Comparison of ENCODE assay signal across 22 cellular contexts in genomic region chr5:5306696-5307095, GRCh38.
DNase-seq lines count a peak whose midpoint lies in the region; ATAC-seq and TF ChIP-seq lines count a peak whose summit lies in the region.
"Had no signal": no experiment of that assay in that cellular context is flagged by ENCODE, and none has a peak within 500 bp of the region (broad histone marks: within the 10 kb centered on the region; RNA-seq: fewer than 3 reads in every experiment).

No MANE protein-coding gene starts in this region.

- H3K4me3 Mint-ChIP-seq in stimulated activated effector memory CD8-positive, alpha-beta T cell treated with anti-CD3 and anti-CD28 coated beads, Interleukin-12 subunit alpha, Interleukin-12 subunit beta, amount 100 ng/mL, for 72 hours: no peak overlapping the region
- H3K4me3 Mint-ChIP-seq: T-cell, WTC11 had no signal

- no peaks in the 10 kb centered on the region for H3K27me3 ChIP-seq in HUES6 (ENCODE audit: control insufficient read depth, insufficient read depth, low read length)
- H3K27me3 ChIP-seq in mesendoderm (ENCODE audit: insufficient read depth, low read length, poor library complexity): no peaks in the 10 kb centered on the region
- H3K27me3 ChIP-seq: colonic mucosa, pancreas, spleen, upper lobe of left lung had no signal

- H3K18ac ChIP-seq in mesendoderm (ENCODE audit: low read length): no peak overlapping the region

- H3K4me2 ChIP-seq in mesendoderm (ENCODE audit: low read length): no peak overlapping the region

- H3K27ac ChIP-seq in HUES6 (ENCODE audit: low read depth, low read length): 0 out of 2 replicates have a peak overlapping the region, but pooled peaks have one; percentile 24
- no peak overlapping the region for H3K27ac ChIP-seq in coronary artery
- H3K27ac ChIP-seq in mesendoderm (ENCODE audit: low read depth, low read length): no peak overlapping the region
- H3K27ac ChIP-seq: colonic mucosa, epithelial cell of prostate, pancreas, spleen, upper lobe of left lung had no signal

- no peak for TF ChIP-seq CTCF in coronary artery (IDR thresholded peaks at IDR 0.05)

- peaks cover 4% of the 10 kb centered on the region for H3K9me3 ChIP-seq in HUES6 (ENCODE audit: control insufficient read depth, insufficient read depth, low read depth, low read length)
- H3K9me3 ChIP-seq: colonic mucosa, pancreas had no signal

- no peak overlapping the region for H2BK15ac ChIP-seq in mesendoderm (replicated peaks; ENCODE audit: low read depth)

- DNase-seq in AG20443 (ENCODE audit: low spot score) (peak; percentile 58), coronary artery (ENCODE audit: low spot score) (peak; percentile 59), mesendoderm (peak; percentile 45), NCI-H69 (lab: John Stamatoyannopoulos, UW) (no peak), NCI-H510A (lab: John Stamatoyannopoulos, UW) (no peak), GF-D8 (lab: John Stamatoyannopoulos, UW) (no peak)
- no peak for DNase-seq in stimulated activated effector memory CD8-positive, alpha-beta T cell treated with anti-CD3 and anti-CD28 coated beads, Interleukin-12 subunit alpha, Interleukin-12 subunit beta, amount 100 ng/mL, for 72 hours (ENCODE audit: low spot score in 2 of 2)
- DNase-seq: activated effector memory CD4-positive, alpha-beta T cell treated with anti-CD3 and anti-CD28 coated beads, Interleukin-2, amount 50 U/mL, for 16 hours; Calu3; colonic mucosa; left colon; NCI-H187 treated with DMSO at 0.1 percent for 48 hours; NCI-H526; pancreas; spleen; stimulated activated naive CD4-positive, alpha-beta T cell treated with Interleukin-2 at 50 U/mL for 16 hours; T-cell; upper lobe of left lung had no signal

- no peak overlapping the region for H3K9ac ChIP-seq in HUES6 (ENCODE audit: low read length)
- H3K9ac ChIP-seq in mesendoderm (ENCODE audit: low read length): no peak overlapping the region

- no peak overlapping the region for H3K56ac ChIP-seq in mesendoderm (ENCODE audit: low read length)

- H3K9me3 Mint-ChIP-seq in stimulated activated effector memory CD8-positive, alpha-beta T cell treated with anti-CD3 and anti-CD28 coated beads, Interleukin-12 subunit alpha, Interleukin-12 subunit beta, amount 100 ng/mL, for 72 hours: peaks cover 10% of the 10 kb centered on the region

- ATAC-seq in stimulated activated effector memory CD8-positive, alpha-beta T cell treated with anti-CD3 and anti-CD28 coated beads, Interleukin-12 subunit alpha, Interleukin-12 subunit beta, amount 100 ng/mL, for 72 hours: no peak
- ATAC-seq: left colon, Panc1, pancreas, T-cell, WTC11 had no signal

- H3K4me1 Mint-ChIP-seq in stimulated activated effector memory CD8-positive, alpha-beta T cell treated with anti-CD3 and anti-CD28 coated beads, Interleukin-12 subunit alpha, Interleukin-12 subunit beta, amount 100 ng/mL, for 72 hours: no peaks in the 10 kb centered on the region
- H3K4me1 Mint-ChIP-seq: T-cell had no signal

- H2BK120ac ChIP-seq in mesendoderm (ENCODE audit: low read depth, low read length): no peak overlapping the region

- H3K4me3 ChIP-seq in HUES6 (ENCODE audit: low read depth, low read length) (no peak overlapping the region), coronary artery (no peak overlapping the region), mesendoderm (ENCODE audit: low read length) (no peak overlapping the region)
- H3K4me3 ChIP-seq: colonic mucosa, pancreas, spleen, upper lobe of left lung had no signal

- H3K4me1 ChIP-seq in HUES6 (ENCODE audit: control insufficient read depth, insufficient read depth, low read length) (peaks cover 17% of the 10 kb centered on the region; the same call in 1 of the 2 replicates), mesendoderm (ENCODE audit: control insufficient read depth, low read depth, low read length) (no peaks in the 10 kb centered on the region)
- H3K4me1 ChIP-seq: colonic mucosa, pancreas, spleen had no signal

- H3K27ac Mint-ChIP-seq in stimulated activated effector memory CD8-positive, alpha-beta T cell treated with anti-CD3 and anti-CD28 coated beads, Interleukin-12 subunit alpha, Interleukin-12 subunit beta, amount 100 ng/mL, for 72 hours: no peak overlapping the region
- H3K27ac Mint-ChIP-seq: T-cell, WTC11 had no signal

- H3K79me1 ChIP-seq in mesendoderm (ENCODE audit: low read length): no peaks in the 10 kb centered on the region

- H2BK5ac ChIP-seq in mesendoderm (ENCODE audit: low read length): no peak overlapping the region

- peaks cover 18% of the 10 kb centered on the region for H3K36me3 ChIP-seq in HUES6 (ENCODE audit: control insufficient read depth, insufficient read depth, low read length)
- no peaks in the 10 kb centered on the region for H3K36me3 ChIP-seq in mesendoderm (ENCODE audit: control insufficient read depth, insufficient read depth, low read length)
- H3K36me3 ChIP-seq: colonic mucosa, pancreas, spleen, upper lobe of left lung had no signal

- no peak overlapping the region for H3K4ac ChIP-seq in mesendoderm (ENCODE audit: low read depth, low read length)

- no peaks in the 10 kb centered on the region for H3K79me2 ChIP-seq in mesendoderm (ENCODE audit: control insufficient read depth, insufficient read depth, low read length)

- H4K8ac ChIP-seq in mesendoderm (ENCODE audit: low read depth, low read length): no peak overlapping the region

- no peak overlapping the region for H3K23ac ChIP-seq in mesendoderm (ENCODE audit: low read length)

- no peaks in the 10 kb centered on the region for H3K36me3 Mint-ChIP-seq in stimulated activated effector memory CD8-positive, alpha-beta T cell treated with anti-CD3 and anti-CD28 coated beads, Interleukin-12 subunit alpha, Interleukin-12 subunit beta, amount 100 ng/mL, for 72 hours
- H3K36me3 Mint-ChIP-seq: T-cell had no signal

- H4K5ac ChIP-seq in mesendoderm (ENCODE audit: low read length): no peak overlapping the region

- WGBS in mesendoderm (ENCODE audit: extremely low coverage, insufficient coverage, low lambda C conversion rate): no CpG with 5 or more reads among the region's 7 CpGs

- H2AK5ac ChIP-seq in mesendoderm (ENCODE audit: low read length): no peak overlapping the region

Comparison
In these comparisons a context has a peak if more than half of its experiments do, and no peak if none do; other contexts are left out.
1. DNase-seq: peak in AG20443 (single experiment), coronary artery (single experiment) and mesendoderm (single experiment); none in stimulated activated effector memory CD8-positive, alpha-beta T cell treated with anti-CD3 and anti-CD28 coated beads, Interleukin-12 subunit alpha, Interleukin-12 subunit beta, amount 100 ng/mL, for 72 hours (0 of 2), NCI-H69 (single experiment), NCI-H510A (single experiment) and GF-D8 (single experiment).